Comparison of ENCODE assay signal across 32 cellular contexts in the genomic region with DNA sequence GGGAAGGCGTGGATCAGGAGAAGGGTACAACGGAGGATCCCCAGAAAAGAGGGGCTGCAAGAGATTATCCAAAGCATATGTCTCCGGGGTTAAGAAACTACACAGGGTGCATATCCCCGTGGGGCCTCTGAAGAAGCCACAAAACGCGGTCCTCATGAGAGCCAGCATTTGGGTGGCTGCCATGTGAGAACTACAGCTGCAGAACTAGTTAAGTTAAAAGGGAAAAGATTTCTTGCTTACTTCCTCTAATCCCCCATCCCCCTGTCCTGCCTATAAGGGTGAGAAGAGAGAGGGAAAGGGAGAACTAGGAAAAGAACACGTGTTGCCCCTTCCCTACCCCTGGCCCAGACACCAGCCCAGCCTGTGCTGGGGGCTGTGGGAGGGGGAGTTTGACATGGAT.
DNase-seq lines count a peak whose midpoint lies in the region; ATAC-seq and TF ChIP-seq lines count a peak whose summit lies in the region.
"Had no signal": no experiment of that assay in that cellular context is flagged by ENCODE, and none has a peak within 500 bp of the region (broad histone marks: within the 10 kb centered on the region; RNA-seq: fewer than 3 reads in every experiment).

No MANE protein-coding gene starts in this region.

- H3K4me2 ChIP-seq in BLaER1 treated with 17β-estradiol and CSF1 and Interleukin-3, amounts not matched to agents 10 nM and 100 nM = peak overlapping the region; percentile 70 to 87 (median 79)
- H3K4me2 ChIP-seq: neural progenitor cell had no signal

- H3K4me1 ChIP-seq in BLaER1 treated with 17β-estradiol and CSF1 and Interleukin-3, amounts not matched to agents 10 nM and 100 nM = peaks cover 26 to 49% (median 40%) of the 10 kb centered on the region in 10 experiments
- H3K4me1 ChIP-seq: esophagus muscularis mucosa, foreskin keratinocyte, neural progenitor cell, uterus had no signal

- H4K20me1 ChIP-seq in BLaER1 treated with 17β-estradiol and CSF1 and Interleukin-3, amounts not matched to agents 10 nM and 100 nM = no peaks in the 10 kb centered on the region

- peak; percentile 40 for ATAC-seq in HG02678 (IDR thresholded peaks at IDR 0.05; ENCODE audit: unreplicated experiment)
- ATAC-seq in HG03469 (IDR thresholded peaks at IDR 0.05; ENCODE audit: unreplicated experiment) = no peak
- ATAC-seq in HG03280 (IDR thresholded peaks at IDR 0.05; ENCODE audit: unreplicated experiment) = no peak
- ATAC-seq in HG02870 (IDR thresholded peaks at IDR 0.05; ENCODE audit: unreplicated experiment) = no peak
- ATAC-seq: activated CD8-positive, alpha-beta T cell treated with anti-CD3 and anti-CD28 coated beads for 36 hours; foreskin keratinocyte; HepG2; PC-3; right lobe of liver; stimulated activated naive CD8-positive, alpha-beta T cell treated with anti-CD3 and anti-CD28 coated beads, Interleukin-15, Interleukin-2, amounts not matched to agents 100 U/mL and 50 U/mL, for 24 hours; T-helper 17 cell had no signal

- peaks cover 0 to 6% (median 0%) of the 10 kb centered on the region in 11 experiments; a peak in 1 of 22 replicates for H3K9me3 ChIP-seq in BLaER1 treated with 17β-estradiol and CSF1 and Interleukin-3, amounts not matched to agents 10 nM and 100 nM (replicated peaks in 1 of 11)
- H3K9me3 ChIP-seq: esophagus muscularis mucosa, heart left ventricle, right lobe of liver, thoracic aorta, uterus had no signal

- peak; percentile 54 for DNase-seq in NOMO-1 treated with DMSO at 0.1 percent for 48 hours (lab: John Stamatoyannopoulos, UW; ENCODE audit: unreplicated experiment)
- peak; percentile 59 for DNase-seq in coronary artery (ENCODE audit: low spot score)
- DNase-seq in NCI-H1930 (lab: John Stamatoyannopoulos, UW) = no peak
- DNase-seq: activated CD4-positive, CD25-positive, alpha-beta regulatory T cell treated with anti-CD3 and anti-CD28 coated beads, Interleukin-2, amount 50 U/mL, for 72 hours; activated CD8-positive, alpha-beta T cell treated with anti-CD3 and anti-CD28 coated beads for 36 hours; aorta; CD4-positive, CD25-positive, alpha-beta regulatory T cell; cortex of kidney; EL; foreskin keratinocyte; GM23248; mesenchymal stem cell; NCI-H1417 treated with DMSO at 0.1 percent for 48 hours; NCI-H2081 treated with DMSO at 0.1 percent for 48 hours; NCI-H748 treated with DMSO at 0.1 percent for 48 hours; PC-3; right lobe of liver; SHP77 treated with DMSO at 0.1 percent for 48 hours; stimulated activated naive CD8-positive, alpha-beta T cell treated with anti-CD3 and anti-CD28 coated beads, Interleukin-15, Interleukin-2, amounts not matched to agents 100 U/mL and 50 U/mL, for 24 hours; T-helper 17 cell; uterus had no signal

- H3K4me3 ChIP-seq in BLaER1 treated with 17β-estradiol and CSF1 and Interleukin-3, amounts not matched to agents 10 nM and 100 nM = no peak overlapping the region
- H3K4me3 ChIP-seq in coronary artery = no peak overlapping the region
- H3K4me3 ChIP-seq: cardiac muscle cell, esophagus muscularis mucosa, GM23248, heart left ventricle, neural progenitor cell, right lobe of liver, thoracic aorta, uterus had no signal

- TF ChIP-seq CTCF in coronary artery (IDR thresholded peaks at IDR 0.05) = no peak

- H3K36me3 ChIP-seq in BLaER1 treated with 17β-estradiol and CSF1 and Interleukin-3, amounts not matched to agents 10 nM and 100 nM = no peaks in the 10 kb centered on the region
- H3K36me3 ChIP-seq: cardiac muscle cell, esophagus muscularis mucosa, heart left ventricle, neural progenitor cell, right lobe of liver, thoracic aorta, uterus had no signal

- H3K27ac ChIP-seq in BLaER1 treated with 17β-estradiol and CSF1 and Interleukin-3, amounts not matched to agents 10 nM and 100 nM = peak overlapping the region in 4 of 11 experiments; percentile 36 to 50 (median 42); a peak in 5 of 22 replicates
- no peak overlapping the region for H3K27ac ChIP-seq in coronary artery
- H3K27ac ChIP-seq: cardiac muscle cell, esophagus muscularis mucosa, foreskin keratinocyte, GM23248, heart left ventricle, neural progenitor cell, right lobe of liver, thoracic aorta, uterus had no signal

- peak overlapping the region in 1 of 11 experiments; percentile 47; a peak in 2 of 22 replicates for H3K9ac ChIP-seq in BLaER1 treated with 17β-estradiol and CSF1 and Interleukin-3, amounts not matched to agents 10 nM and 100 nM
- H3K9ac ChIP-seq: GM23248, neural progenitor cell had no signal

- no peaks in the 10 kb centered on the region for H3K27me3 ChIP-seq in BLaER1 treated with 17β-estradiol and CSF1 and Interleukin-3, amounts not matched to agents 10 nM and 100 nM
- H3K27me3 ChIP-seq: cardiac muscle cell, neural progenitor cell, right lobe of liver, uterus had no signal

Comparison
In these comparisons a context has a peak if more than half of its experiments do, and no peak if none do; other contexts are left out.
1. DNase-seq: peak in NOMO-1 treated with DMSO at 0.1 percent for 48 hours (single experiment) and coronary artery (single experiment); none in NCI-H1930 (0 of 2).